24 cellular contexts compared by ENCODE assay signal in genomic region chr5:168889039-168889438, GRCh38.
"Had no signal": no experiment of that assay in that cellular context is flagged by ENCODE, and none has a peak within 500 bp of the region (broad histone marks: within the 10 kb centered on the region; RNA-seq: fewer than 3 reads in every experiment).

No MANE protein-coding gene starts in this region.

- H3K27ac ChIP-seq: left ventricle myocardium inferior, ovary, right atrium auricular region, right lobe of liver, tibial nerve, uterus had no signal

- H3K4me3 Mint-ChIP-seq: mesothelial cell of epicardium; naive B cell; natural killer cell; nephron progenitor cell; stimulated activated memory B cell treated with anti-CD40 and anti-IgM and Interleukin-4, amounts not matched to agents 10 μg/mL and 1 μg/mL and 100 μg/mL, for 72 hours; stimulated activated naive CD8-positive, alpha-beta T cell treated with anti-CD3 and anti-CD28 coated beads, Interleukin-15, amount 100 ng/mL, for 72 hours; type B pancreatic cell had no signal

- ATAC-seq: natural killer cell; right lobe of liver; stimulated activated memory B cell treated with anti-CD40 and anti-IgM and Interleukin-4, amounts not matched to agents 10 μg/mL and 1 μg/mL and 100 μg/mL, for 72 hours; stimulated activated naive CD8-positive, alpha-beta T cell treated with anti-CD3 and anti-CD28 coated beads, Interleukin-15, amount 100 ng/mL, for 72 hours had no signal

- H3K9me3 ChIP-seq: left ventricle myocardium inferior, ovary, right atrium auricular region, right lobe of liver, tibial nerve, uterus had no signal

- H3K9me3 Mint-ChIP-seq: mesothelial cell of epicardium; natural killer cell; nephron progenitor cell; stimulated activated memory B cell treated with anti-CD40 and anti-IgM and Interleukin-4, amounts not matched to agents 10 μg/mL and 1 μg/mL and 100 μg/mL, for 72 hours; stimulated activated naive CD8-positive, alpha-beta T cell treated with anti-CD3 and anti-CD28 coated beads, Interleukin-15, amount 100 ng/mL, for 72 hours; type B pancreatic cell had no signal

- H3K4me1 Mint-ChIP-seq: naive B cell; natural killer cell; stimulated activated memory B cell treated with anti-CD40 and anti-IgM and Interleukin-4, amounts not matched to agents 10 μg/mL and 1 μg/mL and 100 μg/mL, for 72 hours; stimulated activated naive CD8-positive, alpha-beta T cell treated with anti-CD3 and anti-CD28 coated beads, Interleukin-15, amount 100 ng/mL, for 72 hours had no signal

- H3K27ac Mint-ChIP-seq: mesothelial cell of epicardium; naive B cell; natural killer cell; nephron progenitor cell; progenitor cell of endocrine pancreas; stimulated activated memory B cell treated with anti-CD40 and anti-IgM and Interleukin-4, amounts not matched to agents 10 μg/mL and 1 μg/mL and 100 μg/mL, for 72 hours; stimulated activated naive CD8-positive, alpha-beta T cell treated with anti-CD3 and anti-CD28 coated beads, Interleukin-15, amount 100 ng/mL, for 72 hours; type B pancreatic cell had no signal

- H3K36me3 Mint-ChIP-seq: mesothelial cell of epicardium; naive B cell; natural killer cell; stimulated activated memory B cell treated with anti-CD40 and anti-IgM and Interleukin-4, amounts not matched to agents 10 μg/mL and 1 μg/mL and 100 μg/mL, for 72 hours; type B pancreatic cell had no signal

- DNase-seq: islet precursor cell; left ventricle myocardium inferior; mesendoderm; naive B cell; natural killer cell; nephron progenitor cell; ovary; right lobe of liver; stimulated activated CD4-positive, alpha-beta T cell treated with anti-CD3 and anti-CD28 coated beads, Interleukin-1b, Interleukin-23, amount 100 ng/mL, for 48 hours; stimulated activated CD4-positive, alpha-beta T cell treated with anti-CD3 and anti-CD28 coated beads, Interleukin-2, amount 100 ng/mL, for 48 hours; stimulated activated CD4-positive, alpha-beta T cell treated with anti-CD3 and anti-CD28 coated beads, Interleukin-4, amount 100 ng/mL, for 4 hours; stimulated activated CD8-positive, alpha-beta memory T cell treated with anti-CD3 and anti-CD28 coated beads, Interleukin-4, amount 100 ng/mL, for 48 hours; stimulated activated naive CD4-positive, alpha-beta T cell treated with Interleukin-2 at 50 U/mL for 16 hours; stimulated activated naive CD8-positive, alpha-beta T cell treated with anti-CD3 and anti-CD28 coated beads, Interleukin-15, amount 100 ng/mL, for 72 hours; substantia nigra; uterus had no signal

- H3K36me3 ChIP-seq: left ventricle myocardium inferior, ovary, right atrium auricular region, right lobe of liver, tibial nerve, uterus had no signal

- H3K27me3 Mint-ChIP-seq: progenitor cell of endocrine pancreas had no signal

- H3K27me3 ChIP-seq: ovary, right atrium auricular region, right lobe of liver, tibial nerve, uterus had no signal

- H3K4me3 ChIP-seq: left ventricle myocardium inferior, lung, ovary, right atrium auricular region, right lobe of liver, smooth muscle cell, tibial nerve, uterus had no signal

- H3K4me1 ChIP-seq: right lobe of liver, uterus had no signal
